Comparison of ENCODE assay signal across 8 cellular contexts in the genomic region with DNA sequence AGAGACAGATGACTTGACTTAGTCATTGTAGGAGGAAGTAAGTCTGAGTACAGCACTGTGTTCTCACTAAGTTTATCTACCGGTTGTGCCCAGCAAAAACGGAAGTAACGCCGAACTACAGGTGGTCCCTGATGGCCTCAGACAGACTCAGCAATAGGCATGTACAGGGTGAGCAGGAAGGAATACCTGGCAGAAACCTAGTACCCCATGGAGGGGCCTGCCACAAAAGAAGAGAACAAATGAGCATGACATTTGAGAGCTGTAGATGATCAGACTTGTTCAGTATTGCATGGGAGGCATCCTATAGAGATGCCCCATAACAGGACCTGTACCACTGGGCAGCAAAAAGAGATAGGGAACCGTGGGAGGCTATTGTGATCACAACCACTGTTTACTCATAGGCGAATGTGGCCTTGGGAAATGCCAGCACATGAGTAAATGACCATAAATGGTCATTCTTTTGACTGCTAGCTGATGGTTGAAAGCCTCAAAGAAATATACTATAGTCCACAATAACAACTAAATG.
DNase-seq lines count a peak whose midpoint lies in the region; ATAC-seq lines count a peak whose summit lies in the region.

No MANE protein-coding gene starts in this region.

- no peak overlapping the region for H3K27ac ChIP-seq in CD8-positive, alpha-beta memory T cell (ENCODE audit: low read depth, low read length)

- H3K27me3 ChIP-seq in CD8-positive, alpha-beta memory T cell (ENCODE audit: insufficient read depth, low read length, poor library complexity, severe bottlenecking): no peaks in the 10 kb centered on the region

- peaks cover 0 to 1% (median 0%) of the 10 kb centered on the region in 3 donors for H3K36me3 Mint-ChIP-seq in CD8-positive, alpha-beta memory T cell
- H3K36me3 Mint-ChIP-seq in activated naive CD4-positive, alpha-beta T cell treated with anti-CD3 and anti-CD28 coated beads, Interleukin-2, amount 10 ng/mL, durations not matched to agents 7 days and 5 days: peaks cover 42% of the 10 kb centered on the region
- no peaks in the 10 kb centered on the region for H3K36me3 Mint-ChIP-seq in stimulated activated naive CD8-positive, alpha-beta T cell treated with anti-CD3 and anti-CD28 coated beads, Interleukin-15, Interleukin-2, amounts not matched to agents 100 ng/mL and 50 ng/mL, for 24 hours (ENCODE audit: low read depth)

- peak overlapping the region in 5 of 7 donors; percentile 47 to 70 (median 55) for H3K4me3 Mint-ChIP-seq in CD8-positive, alpha-beta memory T cell
- no peak overlapping the region for H3K4me3 Mint-ChIP-seq in activated naive CD4-positive, alpha-beta T cell treated with anti-CD3 and anti-CD28 coated beads, Interleukin-2, amount 10 ng/mL, durations not matched to agents 7 days and 5 days
- peak overlapping the region; percentile 10 for H3K4me3 Mint-ChIP-seq in stimulated activated naive CD8-positive, alpha-beta T cell treated with anti-CD3 and anti-CD28 coated beads, Interleukin-15, Interleukin-2, amounts not matched to agents 100 ng/mL and 50 ng/mL, for 24 hours

- H3K4me1 ChIP-seq in CD8-positive, alpha-beta memory T cell (ENCODE audit: insufficient read depth, low read length): peaks cover 36% of the 10 kb centered on the region

- no peaks in the 10 kb centered on the region for H3K9me3 ChIP-seq in CD8-positive, alpha-beta memory T cell (ENCODE audit: low read length)

- no peaks in the 10 kb centered on the region for H3K36me3 ChIP-seq in CD8-positive, alpha-beta memory T cell (ENCODE audit: insufficient read depth, low read length)

- peak; percentile 68 for ATAC-seq in GM19467 (IDR thresholded peaks at IDR 0.05; ENCODE audit: unreplicated experiment)
- ATAC-seq in HG03558 (IDR thresholded peaks at IDR 0.05; ENCODE audit: extremely low read depth, unreplicated experiment): peak; percentile 55

- H3K9me3 Mint-ChIP-seq in CD8-positive, alpha-beta memory T cell: no peaks in the 10 kb centered on the region
- H3K9me3 Mint-ChIP-seq in activated naive CD4-positive, alpha-beta T cell treated with anti-CD3 and anti-CD28 coated beads, Interleukin-2, amount 10 ng/mL, durations not matched to agents 7 days and 5 days: peaks cover 15% of the 10 kb centered on the region
- H3K9me3 Mint-ChIP-seq in stimulated activated naive CD8-positive, alpha-beta T cell treated with anti-CD3 and anti-CD28 coated beads, Interleukin-15, Interleukin-2, amounts not matched to agents 100 ng/mL and 50 ng/mL, for 24 hours: no peaks in the 10 kb centered on the region

- H3K27me3 Mint-ChIP-seq in CD8-positive, alpha-beta memory T cell: no peaks in the 10 kb centered on the region
- no peaks in the 10 kb centered on the region for H3K27me3 Mint-ChIP-seq in activated naive CD4-positive, alpha-beta T cell treated with anti-CD3 and anti-CD28 coated beads, Interleukin-2, amount 10 ng/mL, durations not matched to agents 7 days and 5 days
- H3K27me3 Mint-ChIP-seq in stimulated activated naive CD8-positive, alpha-beta T cell treated with anti-CD3 and anti-CD28 coated beads, Interleukin-15, Interleukin-2, amounts not matched to agents 100 ng/mL and 50 ng/mL, for 24 hours: no peaks in the 10 kb centered on the region

- peak overlapping the region; percentile 7 for H3K4me3 ChIP-seq in CD8-positive, alpha-beta memory T cell (ENCODE audit: low read length)

- no peak for DNase-seq in CD8-positive, alpha-beta memory T cell
- peak; percentile 30 for DNase-seq in activated naive CD4-positive, alpha-beta T cell treated with anti-CD3 and anti-CD28 coated beads, Interleukin-2, amount 10 ng/mL, durations not matched to agents 7 days and 5 days
- DNase-seq in LoVo (ENCODE audit: low spot score): no peak
- DNase-seq in NCI-H187 treated with DMSO at 0.1 percent for 48 hours (lab: John Stamatoyannopoulos, UW): no peak
- DNase-seq in stimulated activated CD4-positive, alpha-beta T cell treated with anti-CD3 and anti-CD28 coated beads, Interleukin-2, amount 100 ng/mL, for 48 hours: no peak

- peak overlapping the region; percentile 7 to 90 (median 74) for H3K27ac Mint-ChIP-seq in CD8-positive, alpha-beta memory T cell
- peak overlapping the region; percentile 71 for H3K27ac Mint-ChIP-seq in activated naive CD4-positive, alpha-beta T cell treated with anti-CD3 and anti-CD28 coated beads, Interleukin-2, amount 10 ng/mL, durations not matched to agents 7 days and 5 days
- no peak overlapping the region for H3K27ac Mint-ChIP-seq in stimulated activated naive CD8-positive, alpha-beta T cell treated with anti-CD3 and anti-CD28 coated beads, Interleukin-15, Interleukin-2, amounts not matched to agents 100 ng/mL and 50 ng/mL, for 24 hours

- CTCF ChIA-PET in CD8-positive, alpha-beta memory T cell (lab: Charles Lee): interaction anchor here (1.0 to 1.5 kb wide), 2 partner anchors 9 to 20 kb away, joined by 3 read pairs; no protein-coding TSS in a partner anchor
- CTCF ChIA-PET in activated naive CD4-positive, alpha-beta T cell treated with anti-CD3 and anti-CD28 coated beads, Interleukin-2, amount 10 ng/mL, durations not matched to agents 7 days and 5 days (lab: Charles Lee): no interaction called here

- H3K4me1 Mint-ChIP-seq in CD8-positive, alpha-beta memory T cell: peaks cover 4 to 28% (median 6%) of the 10 kb centered on the region in 3 donors
- H3K4me1 Mint-ChIP-seq in activated naive CD4-positive, alpha-beta T cell treated with anti-CD3 and anti-CD28 coated beads, Interleukin-2, amount 10 ng/mL, durations not matched to agents 7 days and 5 days: peaks cover 5% of the 10 kb centered on the region
- H3K4me1 Mint-ChIP-seq in stimulated activated naive CD8-positive, alpha-beta T cell treated with anti-CD3 and anti-CD28 coated beads, Interleukin-15, Interleukin-2, amounts not matched to agents 100 ng/mL and 50 ng/mL, for 24 hours (ENCODE audit: low read depth): peaks cover 5% of the 10 kb centered on the region

- POLR2A ChIA-PET in CD8-positive, alpha-beta memory T cell (lab: Charles Lee): no interaction called here
